Comparison of ENCODE assay signal across 1 cellular context in genomic region chr7:28176645-28177044, GRCh38.
TF ChIP-seq lines count a peak whose summit lies in the region.

No MANE protein-coding gene starts in this region.

TF ChIP-seq in WTC11, 78 proteins besides CTCF, POLR2A, EP300 and RAD21 (continued from another document):
- TF ChIP-seq E2F5 (CRISPR knock-in tag; IDR thresholded peaks at IDR 0.05): no peak
- TF ChIP-seq TEAD4 (CRISPR knock-in tag; IDR thresholded peaks at IDR 0.05): no peak
- TF ChIP-seq PRDM15 (CRISPR knock-in tag; IDR thresholded peaks at IDR 0.05): no peak
- TF ChIP-seq SMAD4 (CRISPR knock-in tag; IDR thresholded peaks at IDR 0.05): no peak
- no peak for TF ChIP-seq NR2C2 (CRISPR knock-in tag; IDR thresholded peaks at IDR 0.05)
- TF ChIP-seq E2F4 (CRISPR knock-in tag; IDR thresholded peaks at IDR 0.05; ENCODE audit: borderline replicate concordance, low read depth): no peak
- TF ChIP-seq ZNF416 (CRISPR knock-in tag; IDR thresholded peaks at IDR 0.05): no peak
- TF ChIP-seq GABPB1 (CRISPR knock-in tag; IDR thresholded peaks at IDR 0.05): no peak
- TF ChIP-seq JUN (CRISPR knock-in tag; IDR thresholded peaks at IDR 0.05): no peak
